In the genomic region with DNA sequence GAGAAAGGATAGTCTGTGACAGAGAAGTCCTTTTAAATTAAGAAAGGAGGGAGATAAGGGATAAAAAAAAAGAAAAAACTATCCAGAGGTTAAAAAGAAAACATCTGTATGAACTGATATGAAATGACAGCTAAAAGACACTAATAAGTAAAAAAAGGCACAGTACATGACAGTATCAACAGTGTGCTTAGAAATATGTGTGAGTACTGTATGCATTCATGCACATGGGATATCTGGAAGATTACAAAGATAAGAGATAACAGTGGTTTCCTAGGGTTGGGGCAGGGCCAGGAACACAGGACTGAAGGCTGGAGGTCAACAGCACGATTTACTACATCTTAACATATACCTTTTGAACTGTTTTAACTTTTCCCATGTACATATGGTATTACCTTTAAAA, we compare ENCODE assay signal across 9 cellular contexts. TPM values are rescaled to one million over a fixed set of nuclear protein-coding genes. Genes with fewer than 3 reads are reported as not detected.
A peak's percentile ranks its signal among the peaks of the same experiment; 100 is the strongest.
DNase-seq lines count a peak whose midpoint lies in the region; ATAC-seq and TF ChIP-seq lines count a peak whose summit lies in the region.
"Had no signal": no experiment of that assay in that cellular context is flagged by ENCODE, and none has a peak within 500 bp of the region (broad histone marks: within the 10 kb centered on the region; RNA-seq: fewer than 3 reads in every experiment).

No MANE protein-coding gene starts in this region.

- H3K4me3 ChIP-seq in cardiac muscle cell, result no peak overlapping the region
- H3K4me3 ChIP-seq in transverse colon, result no peak overlapping the region

- TF ChIP-seq EP300 in transverse colon (IDR thresholded peaks at IDR 0.05; ENCODE audit: low read depth), result no peak

- no peak for TF ChIP-seq POLR2A in transverse colon (IDR thresholded peaks at IDR 0.05)

- peaks cover 2 to 6% (median 2%) of the 10 kb centered on the region in 3 donors for H3K27me3 Mint-ChIP-seq in immature natural killer cell (ENCODE audit: low read depth in 3 of 3)

- intact Hi-C loops in Right ventricle myocardium inferior (cut with DNase I) (loop anchor here (5.0 kb wide), 1 partner anchor 37 kb away; no protein-coding TSS in a partner anchor), transverse colon (cut with DNase I; ENCODE audit: low total_unique reads) (no loop called here)

- 23 to 25% methylated on average over 1 of the region's 1 CpG for WGBS in transverse colon (ENCODE audit: low coverage in 1 of 2), 2 donors

- TF ChIP-seq CTCF in cardiac muscle cell (IDR thresholded peaks at IDR 0.05; ENCODE audit: low read depth, low read length) (no peak), VCaP (conservative IDR thresholded peaks at IDR 0.05) (no peak), transverse colon (IDR thresholded peaks at IDR 0.05) (no peak)

- no peaks in the 10 kb centered on the region for H3K36me3 Mint-ChIP-seq in immature natural killer cell

- DNase-seq in cardiac muscle cell (ENCODE audit: low read depth in 1 of 2, low spot score in 1 of 2), result no peak
- DNase-seq in Right ventricle myocardium inferior (ENCODE audit: missing footprints), result no peak
- no peak for DNase-seq in immature natural killer cell
- DNase-seq in transverse colon, result no peak
- DNase-seq in HuH-7 (ENCODE audit: low spot score), result no peak
- DNase-seq in ACHN, result no peak
- DNase-seq in CD1c-positive myeloid dendritic cell (ENCODE audit: extremely low spot score), result no peak
- DNase-seq: NCI-H2171 had no signal

- H3K4me1 ChIP-seq in cardiac muscle cell (ENCODE audit: low read depth) (peaks cover 57% of the 10 kb centered on the region), transverse colon (peaks cover 71 to 93% (median 81%) of the 10 kb centered on the region in 4 donors)

- peaks cover 85 to 87% of the 10 kb centered on the region in 2 donors for H3K4me1 Mint-ChIP-seq in immature natural killer cell

- no peaks in the 10 kb centered on the region for H3K9me3 Mint-ChIP-seq in immature natural killer cell

- peak overlapping the region; percentile 55 to 93 (median 86) for H3K27ac Mint-ChIP-seq in immature natural killer cell

- in situ Hi-C loops in transverse colon (cut with MboI; ENCODE audit: low pct_ligation_motif_present in 1 of 4, low pct_unique_long_range_greater_than_20kb in 1 of 4, low sequenced_read_pairs in 3 of 4) (no loop called here), ACHN (cut with HindIII; ENCODE audit: low pct_ligation_motif_present, low pct_unique_long_range_greater_than_20kb, low sequenced_read_pairs) (no loop called here)

- H3K9me3 ChIP-seq in cardiac muscle cell (ENCODE audit: low read depth) (no peaks in the 10 kb centered on the region), transverse colon (no peaks in the 10 kb centered on the region)

- H3K36me3 ChIP-seq in cardiac muscle cell (no peaks in the 10 kb centered on the region), transverse colon (no peaks in the 10 kb centered on the region)

- H3K27me3 ChIP-seq in cardiac muscle cell, result no peaks in the 10 kb centered on the region
- H3K27me3 ChIP-seq in transverse colon, result no peaks in the 10 kb centered on the region

- H3K27ac ChIP-seq in cardiac muscle cell (peak overlapping the region; percentile 2), VCaP (peak overlapping the region; percentile 23; the same call in 1 of the 2 replicates), transverse colon (peak overlapping the region; percentile 21 to 55 (median 48))

- ATAC-seq in Right ventricle myocardium inferior, result no peak

- H3K4me3 Mint-ChIP-seq in immature natural killer cell, result peak overlapping the region; percentile 63 to 85 (median 76)

RNA-seq across cellular contexts. Expression of gene PTP4A2, which starts 13.3 kb away (rescaled TPM):
- 105 and 161 TPM in 2 replicates for total RNA-seq in cardiac muscle cell
- polyA plus RNA-seq in cardiac muscle cell, result 285 and 366 TPM in 2 replicates
- total RNA-seq in Right ventricle myocardium inferior, result 249 TPM
- polyA plus RNA-seq in immature natural killer cell, result 100 to 1,000 TPM; 300 to 552 (median 460) TPM
- 100 to 1,000 TPM in 3 of 4 donors, 10 to 100 TPM in 1; 58.9 to 251 (median 195) TPM for total RNA-seq in transverse colon
